ENCODE assay signal across 16 cellular contexts in the genomic region with DNA sequence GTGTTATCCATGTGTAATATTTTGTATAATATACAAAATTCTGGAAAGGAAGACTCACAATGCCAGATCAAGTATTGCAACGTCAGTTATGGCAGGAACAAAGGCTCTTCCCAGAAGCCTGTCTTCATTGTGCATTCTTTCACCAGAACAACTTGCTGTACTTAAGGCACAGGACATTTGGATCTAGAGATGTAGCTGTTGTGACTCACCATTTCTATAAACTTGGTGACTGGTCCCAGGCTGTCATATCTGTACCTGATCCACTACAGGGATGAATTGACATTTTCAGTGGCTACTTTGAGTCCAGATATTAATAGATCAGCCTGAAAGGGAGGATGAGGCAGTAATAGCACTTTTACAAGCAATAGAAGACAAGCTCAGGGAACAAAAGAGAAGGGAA.
"Had no signal": no experiment of that assay in that cellular context is flagged by ENCODE, and none has a peak within 500 bp of the region (broad histone marks: within the 10 kb centered on the region; RNA-seq: fewer than 3 reads in every experiment).

No MANE protein-coding gene starts in this region.

- H3K27ac ChIP-seq: body of pancreas, foreskin keratinocyte, pancreas, suprapubic skin had no signal

- DNase-seq: activated CD4-positive, alpha-beta memory T cell treated with anti-CD3 and anti-CD28 coated beads, Interleukin-2, amount 10 ng/mL, durations not matched to agents 7 days and 5 days; activated CD4-positive, alpha-beta T cell treated with anti-CD3 and anti-CD28 coated beads for 1 hour; activated CD8-positive, alpha-beta memory T cell treated with anti-CD3 and anti-CD28 coated beads, Interleukin-2, amount 50 U/mL, for 48 hours; activated naive CD4-positive, alpha-beta T cell treated with anti-CD3 and anti-CD28 coated beads, Interleukin-2, amount 10 ng/mL, durations not matched to agents 7 days and 5 days; amniotic stem cell; body of pancreas; endodermal cell; foreskin keratinocyte; mesenchymal stem cell; pancreas; retina; stimulated activated CD4-positive, alpha-beta T cell treated with anti-CD3 and anti-CD28 coated beads, Interleukin-1b, Interleukin-23, amount 100 ng/mL, for 48 hours; stimulated activated naive CD4-positive, alpha-beta T cell; T-helper 9 cell had no signal

- H3K27me3 Mint-ChIP-seq: activated naive CD4-positive, alpha-beta T cell treated with anti-CD3 and anti-CD28 coated beads, Interleukin-2, amount 10 ng/mL, durations not matched to agents 7 days and 5 days had no signal

- H3K9me3 Mint-ChIP-seq: activated CD4-positive, alpha-beta memory T cell treated with anti-CD3 and anti-CD28 coated beads, Interleukin-2, amount 10 ng/mL, durations not matched to agents 7 days and 5 days; activated naive CD4-positive, alpha-beta T cell treated with anti-CD3 and anti-CD28 coated beads, Interleukin-2, amount 10 ng/mL, durations not matched to agents 7 days and 5 days; endodermal cell had no signal

- H3K4me1 ChIP-seq: body of pancreas, pancreas had no signal

- H3K4me3 ChIP-seq: body of pancreas, pancreas, suprapubic skin had no signal

- H3K4me3 Mint-ChIP-seq: activated CD4-positive, alpha-beta memory T cell treated with anti-CD3 and anti-CD28 coated beads, Interleukin-2, amount 10 ng/mL, durations not matched to agents 7 days and 5 days; activated naive CD4-positive, alpha-beta T cell treated with anti-CD3 and anti-CD28 coated beads, Interleukin-2, amount 10 ng/mL, durations not matched to agents 7 days and 5 days; endodermal cell had no signal

- H3K36me3 ChIP-seq: pancreas, suprapubic skin had no signal

- H3K27me3 ChIP-seq: body of pancreas, foreskin keratinocyte, pancreas, suprapubic skin had no signal

- H3K27ac Mint-ChIP-seq: activated CD4-positive, alpha-beta memory T cell treated with anti-CD3 and anti-CD28 coated beads, Interleukin-2, amount 10 ng/mL, durations not matched to agents 7 days and 5 days; activated naive CD4-positive, alpha-beta T cell treated with anti-CD3 and anti-CD28 coated beads, Interleukin-2, amount 10 ng/mL, durations not matched to agents 7 days and 5 days; endodermal cell had no signal

- H3K9me3 ChIP-seq: body of pancreas, pancreas, suprapubic skin had no signal

- ATAC-seq: body of pancreas, esophagus mucosa, foreskin keratinocyte, pancreas had no signal
